Comparison of ENCODE assay signal across 8 cellular contexts in genomic region chrX:155611302-155611701, GRCh38. TPM values are rescaled to one million over a fixed set of nuclear protein-coding genes. Genes with fewer than 3 reads are reported as not detected.
DNase-seq lines count a peak whose midpoint lies in the region; TF ChIP-seq lines count a peak whose summit lies in the region.

No MANE protein-coding gene starts in this region.

- H3K9me2 ChIP-seq in DOHH2 (replicated peaks; ENCODE audit: control insufficient read depth, low read length) = no peaks in the 10 kb centered on the region

- no peak overlapping the region for H3K27ac ChIP-seq in DOHH2 (ENCODE audit: low read depth, low read length)

- H4K20me1 ChIP-seq in DOHH2 (ENCODE audit: control insufficient read depth, insufficient read depth, low read depth, low read length) = no peaks in the 10 kb centered on the region

- TF ChIP-seq POLR2A in NB4 (IDR thresholded peaks at IDR 0.05; ENCODE audit: extremely low read depth, insufficient read length) = no peak

- H3K4me1 ChIP-seq in DOHH2 (ENCODE audit: control insufficient read depth, low read length) (peaks cover 14% of the 10 kb centered on the region; the same call in 1 of the 2 replicates), endocrine pancreas (ENCODE audit: control insufficient read depth, insufficient read depth, low read length) (no peaks in the 10 kb centered on the region)

- no peaks in the 10 kb centered on the region for H3K9me3 ChIP-seq in DOHH2 (ENCODE audit: control insufficient read depth, insufficient read depth, low read length)
- no peaks in the 10 kb centered on the region for H3K9me3 ChIP-seq in endocrine pancreas (ENCODE audit: control insufficient read depth, low read length)

- TF ChIP-seq CTCF in DOHH2 (IDR thresholded peaks at IDR 0.05; ENCODE audit: low read depth, low read length, poor library complexity, severe bottlenecking) (no peak), NB4 (IDR thresholded peaks at IDR 0.05; ENCODE audit: low read depth, low read length) (no peak), progenitor cell of endocrine pancreas (IDR thresholded peaks at IDR 0.05; ENCODE audit: unreplicated experiment) (no peak)

- peaks cover 2% of the 10 kb centered on the region for H3K4me1 Mint-ChIP-seq in progenitor cell of endocrine pancreas (ENCODE audit: low read depth)

- H3K4me3 ChIP-seq in DOHH2 (ENCODE audit: low read length) = peak overlapping the region; percentile 86
- H3K4me3 ChIP-seq in NB4 (ENCODE audit: low read depth, low read length) = peak overlapping the region; percentile 91
- H3K4me3 ChIP-seq in endocrine pancreas (ENCODE audit: control insufficient read depth, insufficient read depth, low read length) = peak overlapping the region; percentile 93

- peak overlapping the region; percentile 84 for H3K4me3 Mint-ChIP-seq in progenitor cell of endocrine pancreas (ENCODE audit: low read depth)

- peak overlapping the region; percentile 31 for H3K27ac Mint-ChIP-seq in progenitor cell of endocrine pancreas

- peaks cover 30% of the 10 kb centered on the region for H3K79me2 ChIP-seq in DOHH2 (ENCODE audit: control insufficient read depth, low read length)

- peaks cover 34% of the 10 kb centered on the region for H3K9me3 Mint-ChIP-seq in progenitor cell of endocrine pancreas (ENCODE audit: low read depth)

- no peaks in the 10 kb centered on the region for H3F3A ChIP-seq in DOHH2 (ENCODE audit: control insufficient read depth, insufficient read depth)

- peak; percentile 22 for DNase-seq in NB4 (ENCODE audit: low read depth)
- DNase-seq in progenitor cell of endocrine pancreas (ENCODE audit: low spot score, unreplicated experiment) = no peak
- no peak for DNase-seq in activated effector memory CD4-positive, alpha-beta T cell treated with Interleukin-2 at 50 U/mL for 16 hours
- no peak for DNase-seq in stimulated activated CD4-positive, alpha-beta T cell treated with anti-CD3 and anti-CD28 coated beads, Interleukin-2, amount 100 ng/mL, for 48 hours
- no peak for DNase-seq in NCI-H748 (lab: John Stamatoyannopoulos, UW; ENCODE audit: unreplicated experiment)
- no peak for DNase-seq in activated CD4-positive, CD25-positive, alpha-beta regulatory T cell treated with anti-CD3 and anti-CD28 coated beads, Interleukin-2, amount 50 U/mL, for 72 hours

- peak overlapping the region; percentile 82 for H3K4me2 ChIP-seq in DOHH2 (ENCODE audit: low read length)

- H3K36me3 Mint-ChIP-seq in progenitor cell of endocrine pancreas (ENCODE audit: insufficient read depth) = peaks cover 20% of the 10 kb centered on the region

- H3K36me3 ChIP-seq in DOHH2 (ENCODE audit: control insufficient read depth, low read length) = no peaks in the 10 kb centered on the region
- no peaks in the 10 kb centered on the region for H3K36me3 ChIP-seq in endocrine pancreas (ENCODE audit: control insufficient read depth, insufficient read depth, low read length)

- H3K9ac ChIP-seq in endocrine pancreas (ENCODE audit: control insufficient read depth, insufficient read depth, low read length) = peak overlapping the region; percentile 26

- no peaks in the 10 kb centered on the region for H3K27me3 Mint-ChIP-seq in progenitor cell of endocrine pancreas

- H3K27me3 ChIP-seq in DOHH2 (ENCODE audit: control insufficient read depth, low read length) (no peaks in the 10 kb centered on the region), endocrine pancreas (ENCODE audit: control insufficient read depth, insufficient read depth, low read length) (no peaks in the 10 kb centered on the region)

RNA-seq across cellular contexts. Expression of gene SPRY3, which starts 1.1 kb away (rescaled TPM):
- total RNA-seq in progenitor cell of endocrine pancreas = 1.1 and 1.4 TPM in 2 replicates

RNA-seq across cellular contexts. Expression of gene TMLHE, which starts 1.4 kb away (rescaled TPM):
- 30.6 and 30.7 TPM in 2 replicates for total RNA-seq in progenitor cell of endocrine pancreas
